ENCODE assay signal across 19 cellular contexts in genomic region chr16:54921229-54921824, GRCh38. TPM values are rescaled to one million over a fixed set of nuclear protein-coding genes. Genes with fewer than 3 reads are reported as not detected.
DNase-seq lines count a peak whose midpoint lies in the region; ATAC-seq, FAIRE-seq and TF ChIP-seq lines count a peak whose summit lies in the region.
"Had no signal": no experiment of that assay in that cellular context is flagged by ENCODE, and none has a peak within 500 bp of the region (broad histone marks: within the 10 kb centered on the region; RNA-seq: fewer than 3 reads in every experiment).

No MANE protein-coding gene starts in this region.

- DNase-seq in GM04504 (ENCODE audit: low read depth), result peak; percentile 46
- peak; percentile 57 for DNase-seq in NB4 (ENCODE audit: low read depth)
- DNase-seq in NCI-H748 treated with DMSO at 0.1 percent for 48 hours (lab: John Stamatoyannopoulos, UW), result peak; percentile 57
- DNase-seq in bronchial epithelial cell (ENCODE audit: low read depth), result peak; percentile 55
- DNase-seq in amygdala (lab: John Stamatoyannopoulos, UW), result no peak
- no peak for DNase-seq in gastrocnemius medialis
- DNase-seq: activated CD4-positive, alpha-beta T cell treated with anti-CD3 and anti-CD28 coated beads, Interleukin-2, amount 50 U/mL, for 4 hours; activated gamma-delta T cell; caudate nucleus; MG63; pancreas; PC-9; T-helper 9 cell; tibial artery had no signal

- H3K4me1 ChIP-seq in gastrocnemius medialis, result no peaks in the 10 kb centered on the region
- H3K4me1 ChIP-seq: pancreas had no signal

- intact Hi-C loops in gastrocnemius medialis (cut with DNase I; ENCODE audit: low total_unique reads), result no loop called here

- TF ChIP-seq CTCF in NB4 (IDR thresholded peaks at IDR 0.05; ENCODE audit: low read depth, low read length) (no peak), bronchial epithelial cell (IDR thresholded peaks at IDR 0.05; ENCODE audit: insufficient read depth, low read length, severe bottlenecking) (no peak), gastrocnemius medialis (IDR thresholded peaks at IDR 0.05 in 4 of 5, conservative IDR thresholded peaks at IDR 0.05 in 1 of 5) (no peak)

- no peaks in the 10 kb centered on the region for H3K36me3 ChIP-seq in bronchial epithelial cell (ENCODE audit: control insufficient read depth, insufficient read depth, low read length)
- H3K36me3 ChIP-seq in gastrocnemius medialis, result no peaks in the 10 kb centered on the region
- H3K36me3 ChIP-seq: pancreas, tibial artery had no signal

- H3K9me3 ChIP-seq in gastrocnemius medialis, result no peaks in the 10 kb centered on the region
- H3K9me3 ChIP-seq: BLaER1 treated with 17β-estradiol and CSF1 and Interleukin-3, amounts not matched to agents 10 nM and 100 nM; MG63; pancreas; tibial artery had no signal

- no peak overlapping the region for H3K4me3 ChIP-seq in NB4 (ENCODE audit: low read depth, low read length)
- no peak overlapping the region for H3K4me3 ChIP-seq in bronchial epithelial cell (ENCODE audit: low read depth, low read length)
- no peak overlapping the region for H3K4me3 ChIP-seq in gastrocnemius medialis
- H3K4me3 ChIP-seq: BLaER1 treated with 17β-estradiol and CSF1 and Interleukin-3, amounts not matched to agents 10 nM and 100 nM; MG63; pancreas; PC-9; tibial artery had no signal

- in situ Hi-C loops in gastrocnemius medialis (cut with MboI; ENCODE audit: low sequenced_read_pairs in 4 of 4), result no loop called here

- no peak for TF ChIP-seq POLR2A in NB4 (IDR thresholded peaks at IDR 0.05; ENCODE audit: extremely low read depth, insufficient read length)
- no peak for TF ChIP-seq POLR2A in gastrocnemius medialis (IDR thresholded peaks at IDR 0.05)

- peak overlapping the region in 1 of 4 donors; percentile 86 for H3K27ac ChIP-seq in gastrocnemius medialis
- H3K27ac ChIP-seq: BLaER1 treated with 17β-estradiol and CSF1 and Interleukin-3, amounts not matched to agents 10 nM and 100 nM; epithelial cell of prostate; pancreas; PC-9 had no signal

- H3K27me3 ChIP-seq in bronchial epithelial cell (ENCODE audit: control insufficient read depth, insufficient read depth, low read length) (no peaks in the 10 kb centered on the region), gastrocnemius medialis (peaks cover 31 to 52% (median 39%) of the 10 kb centered on the region in 3 donors)
- H3K27me3 ChIP-seq: MG63, tibial artery had no signal

- no peak for FAIRE-seq in bronchial epithelial cell (lab: Jason Lieb, UNC)
- FAIRE-seq: pancreas had no signal

- ATAC-seq in gastrocnemius medialis, result no peak
- ATAC-seq in GM19035 (IDR thresholded peaks at IDR 0.05; ENCODE audit: unreplicated experiment), result no peak
- no peak for ATAC-seq in HG02870 (IDR thresholded peaks at IDR 0.05; ENCODE audit: unreplicated experiment)
- ATAC-seq: pancreas had no signal

RNA-seq across cellular contexts. Expression of gene IRX5, which starts 9.3 kb away (rescaled TPM):
- total RNA-seq in bronchial epithelial cell (6.1 and 6.3 TPM in 2 replicates), gastrocnemius medialis (1 to 10 TPM in 3 of 4 donors, under 1 TPM in 1; 0.20 to 4.1 (median 2.6) TPM)
- total RNA-seq: mesenteric fat pad, PC-9 had no signal

Comparison
In these comparisons a context has a peak if more than half of its experiments do, and no peak if none do; other contexts are left out.
1. DNase-seq: peak in GM04504 (single experiment), NB4 (single experiment), NCI-H748 treated with DMSO at 0.1 percent for 48 hours (single experiment) and bronchial epithelial cell (single experiment); none in amygdala (0 of 56) and gastrocnemius medialis (0 of 2).